ENCODE assay signal across 20 cellular contexts in the genomic region with DNA sequence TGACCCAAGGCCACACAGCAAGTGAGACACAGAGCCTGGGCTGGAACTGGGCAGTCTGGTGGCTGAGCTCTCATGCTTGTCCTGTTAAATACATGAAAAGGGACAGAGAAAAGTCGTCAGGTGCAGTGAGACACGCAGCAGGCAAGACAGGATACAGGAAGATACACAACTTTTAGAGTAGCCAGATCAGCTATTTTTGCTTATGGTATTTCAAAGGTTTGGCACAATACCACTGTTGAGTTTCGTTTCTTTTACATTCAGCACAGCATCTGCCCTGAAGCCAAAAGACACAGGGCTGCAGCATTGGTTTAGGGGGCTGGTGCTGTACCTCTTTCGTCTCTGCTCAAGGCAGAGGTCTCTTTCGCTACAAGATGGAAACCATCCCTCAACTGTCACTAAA.
"Had no signal": no experiment of that assay in that cellular context is flagged by ENCODE, and none has a peak within 500 bp of the region (broad histone marks: within the 10 kb centered on the region; RNA-seq: fewer than 3 reads in every experiment).

No MANE protein-coding gene starts in this region.

- DNase-seq: activated CD4-positive, alpha-beta memory T cell treated with anti-CD3 and anti-CD28 coated beads for 36 hours; activated CD4-positive, CD25-positive, alpha-beta regulatory T cell treated with anti-CD3 and anti-CD28 coated beads, Interleukin-2, amount 50 U/mL, for 72 hours; activated T-cell treated with anti-CD3 and anti-CD28 coated beads, Interleukin-2, amount 50 U/mL, for 48 hours; hippocampal formation; kidney glomerular epithelial cell; naive thymus-derived CD4-positive, alpha-beta T cell; nucleus accumbens; sigmoid colon; stimulated activated CD4-positive, alpha-beta T cell treated with anti-CD3 and anti-CD28 coated beads, Interleukin-12 subunit alpha, Interleukin-12 subunit beta, amount 100 ng/mL, for 4 hours; stimulated activated CD4-positive, alpha-beta T cell treated with anti-CD3 and anti-CD28 coated beads, Interleukin-2, amount 100 ng/mL, for 48 hours; stimulated activated CD8-positive, alpha-beta memory T cell treated with anti-CD3 and anti-CD28 coated beads, Interleukin-4, amount 100 ng/mL, for 48 hours; stimulated activated naive CD8-positive, alpha-beta T cell treated with anti-CD3 and anti-CD28 coated beads, Interleukin-15, Interleukin-2, amounts not matched to agents 100 U/mL and 50 U/mL, for 24 hours; testis had no signal

- H3K4me3 ChIP-seq: ascending aorta, gastroesophageal sphincter, lung, sigmoid colon, testis, vagina had no signal

- ATAC-seq: gastroesophageal sphincter; naive thymus-derived CD4-positive, alpha-beta T cell; stimulated activated naive CD8-positive, alpha-beta T cell treated with anti-CD3 and anti-CD28 coated beads, Interleukin-15, Interleukin-2, amounts not matched to agents 100 U/mL and 50 U/mL, for 24 hours had no signal

- H3K27ac Mint-ChIP-seq: activated CD4-positive, alpha-beta memory T cell treated with anti-CD3 and anti-CD28 coated beads for 36 hours; naive thymus-derived CD4-positive, alpha-beta T cell had no signal

- H3K4me3 Mint-ChIP-seq: activated CD4-positive, alpha-beta memory T cell treated with anti-CD3 and anti-CD28 coated beads for 36 hours; naive thymus-derived CD4-positive, alpha-beta T cell had no signal

- FAIRE-seq: bronchial epithelial cell, colon, endothelial cell of umbilical vein had no signal

- H3K27me3 ChIP-seq: ascending aorta, gastroesophageal sphincter, sigmoid colon, testis, vagina had no signal

- H3K27ac ChIP-seq: gastroesophageal sphincter, sigmoid colon, vagina had no signal

- H3K9me3 Mint-ChIP-seq: activated CD4-positive, alpha-beta memory T cell treated with anti-CD3 and anti-CD28 coated beads for 36 hours; naive thymus-derived CD4-positive, alpha-beta T cell had no signal

- H3K27me3 Mint-ChIP-seq: activated CD4-positive, alpha-beta memory T cell treated with anti-CD3 and anti-CD28 coated beads for 36 hours; naive thymus-derived CD4-positive, alpha-beta T cell had no signal

- H3K9me3 ChIP-seq: ascending aorta, gastroesophageal sphincter, sigmoid colon, testis, vagina had no signal

- H3K36me3 Mint-ChIP-seq: activated CD4-positive, alpha-beta memory T cell treated with anti-CD3 and anti-CD28 coated beads for 36 hours had no signal
